30 cellular contexts compared by ENCODE assay signal in the genomic region with DNA sequence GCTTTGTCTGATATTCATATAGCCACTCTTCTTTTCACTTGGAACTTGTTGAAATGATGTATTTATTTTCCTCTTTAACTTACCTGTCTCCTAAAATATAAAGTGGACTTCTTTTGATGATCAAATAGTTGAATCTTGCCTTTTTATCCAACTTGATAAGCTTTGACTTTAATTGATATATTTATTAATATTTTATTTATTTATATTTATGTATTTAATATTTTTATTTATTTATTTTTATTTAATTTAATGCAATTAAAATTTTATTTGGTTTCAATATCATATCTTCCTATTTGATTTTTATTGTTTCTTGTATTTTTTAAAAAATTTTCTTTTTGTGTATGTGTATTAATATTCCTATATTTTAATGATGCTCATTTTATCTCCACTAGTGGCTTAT.
"Had no signal": no experiment of that assay in that cellular context is flagged by ENCODE, and none has a peak within 500 bp of the region (broad histone marks: within the 10 kb centered on the region; RNA-seq: fewer than 3 reads in every experiment).

No MANE protein-coding gene starts in this region.

- H3K4me1 Mint-ChIP-seq: activated CD4-positive, alpha-beta memory T cell treated with anti-CD3 and anti-CD28 coated beads, Interleukin-2, amount 10 ng/mL, durations not matched to agents 7 days and 5 days; activated CD4-positive, alpha-beta T cell treated with anti-CD3 and anti-CD28 coated beads for 36 hours; activated CD4-positive, alpha-beta T cell treated with anti-CD3 and anti-CD28 coated beads, Interleukin-2, amount 10 ng/mL, durations not matched to agents 24 days and 14 days; activated naive CD4-positive, alpha-beta T cell treated with anti-CD3 and anti-CD28 coated beads, Interleukin-2, amount 10 ng/mL, durations not matched to agents 7 days and 5 days; central memory CD8-positive, alpha-beta T cell had no signal

- H3K27me3 Mint-ChIP-seq: activated CD4-positive, alpha-beta memory T cell treated with anti-CD3 and anti-CD28 coated beads, Interleukin-2, amount 10 ng/mL, durations not matched to agents 7 days and 5 days; activated CD4-positive, alpha-beta T cell treated with anti-CD3 and anti-CD28 coated beads for 36 hours; activated CD4-positive, alpha-beta T cell treated with anti-CD3 and anti-CD28 coated beads, Interleukin-2, amount 10 ng/mL, durations not matched to agents 24 days and 14 days; activated naive CD4-positive, alpha-beta T cell treated with anti-CD3 and anti-CD28 coated beads, Interleukin-2, amount 10 ng/mL, durations not matched to agents 7 days and 5 days; activated naive CD8-positive, alpha-beta T cell; activated T-cell treated with anti-CD3 and anti-CD28 coated beads, Interleukin-2, amount 50 U/mL, for 24 hours; central memory CD8-positive, alpha-beta T cell; effector memory CD8-positive, alpha-beta T cell had no signal

- H3K4me3 Mint-ChIP-seq: activated CD4-positive, alpha-beta memory T cell treated with anti-CD3 and anti-CD28 coated beads, Interleukin-2, amount 10 ng/mL, durations not matched to agents 7 days and 5 days; activated CD4-positive, alpha-beta T cell treated with anti-CD3 and anti-CD28 coated beads for 36 hours; activated CD4-positive, alpha-beta T cell treated with anti-CD3 and anti-CD28 coated beads, Interleukin-2, amount 10 ng/mL, durations not matched to agents 24 days and 14 days; activated naive CD4-positive, alpha-beta T cell treated with anti-CD3 and anti-CD28 coated beads, Interleukin-2, amount 10 ng/mL, durations not matched to agents 7 days and 5 days; activated naive CD8-positive, alpha-beta T cell; activated T-cell treated with anti-CD3 and anti-CD28 coated beads, Interleukin-2, amount 50 U/mL, for 24 hours; activated T-cell treated with anti-CD3 and anti-CD28 coated beads, Interleukin-2, amount 50 U/mL, for 72 hours; central memory CD8-positive, alpha-beta T cell; effector memory CD8-positive, alpha-beta T cell had no signal

- H3K9me3 ChIP-seq: esophagus squamous epithelium had no signal

- DNase-seq: activated CD4-positive, alpha-beta memory T cell treated with anti-CD3 and anti-CD28 coated beads, Interleukin-2, amount 10 ng/mL, durations not matched to agents 7 days and 5 days; activated CD4-positive, alpha-beta T cell treated with anti-CD3 and anti-CD28 coated beads for 36 hours; activated CD4-positive, alpha-beta T cell treated with anti-CD3 and anti-CD28 coated beads, Interleukin-2, amount 10 ng/mL, durations not matched to agents 24 days and 14 days; activated CD4-positive, CD25-positive, alpha-beta regulatory T cell; activated CD4-positive, CD25-positive, alpha-beta regulatory T cell treated with anti-CD3 and anti-CD28 coated beads, Interleukin-2, amount 50 U/mL, for 72 hours; activated CD8-positive, alpha-beta memory T cell treated with anti-CD3 and anti-CD28 coated beads, Interleukin-2, amount 50 U/mL, for 48 hours; activated gamma-delta T cell; activated naive CD4-positive, alpha-beta T cell; activated naive CD4-positive, alpha-beta T cell treated with anti-CD3 and anti-CD28 coated beads, Interleukin-2, amount 10 ng/mL, durations not matched to agents 7 days and 5 days; activated T-cell treated with anti-CD3 and anti-CD28 coated beads for 4 hours; activated T-cell treated with anti-CD3 and anti-CD28 coated beads, Interleukin-2, amount 50 U/mL, for 24 hours; activated T-cell treated with anti-CD3 and anti-CD28 coated beads, Interleukin-2, amount 50 U/mL, for 72 hours; amniotic stem cell; anterior cingulate cortex; brain microvascular endothelial cell; cortex of kidney; dermis blood vessel endothelial cell; effector CD4-positive, alpha-beta T cell; effector memory CD8-positive, alpha-beta T cell; esophagus squamous epithelium; foreskin melanocyte; head of caudate nucleus; T-helper 2 cell; WERI-Rb-1 had no signal

- H3K27ac ChIP-seq: brain microvascular endothelial cell, epithelial cell of prostate, esophagus squamous epithelium, WERI-Rb-1 had no signal

- H3K27ac Mint-ChIP-seq: activated CD4-positive, alpha-beta memory T cell treated with anti-CD3 and anti-CD28 coated beads, Interleukin-2, amount 10 ng/mL, durations not matched to agents 7 days and 5 days; activated CD4-positive, alpha-beta T cell treated with anti-CD3 and anti-CD28 coated beads for 36 hours; activated CD4-positive, alpha-beta T cell treated with anti-CD3 and anti-CD28 coated beads, Interleukin-2, amount 10 ng/mL, durations not matched to agents 24 days and 14 days; activated naive CD4-positive, alpha-beta T cell treated with anti-CD3 and anti-CD28 coated beads, Interleukin-2, amount 10 ng/mL, durations not matched to agents 7 days and 5 days; activated naive CD8-positive, alpha-beta T cell; activated T-cell treated with anti-CD3 and anti-CD28 coated beads, Interleukin-2, amount 50 U/mL, for 24 hours; activated T-cell treated with anti-CD3 and anti-CD28 coated beads, Interleukin-2, amount 50 U/mL, for 72 hours; effector memory CD8-positive, alpha-beta T cell had no signal

- FAIRE-seq: astrocyte, bronchial epithelial cell, endothelial cell of umbilical vein had no signal

- H3K4me3 ChIP-seq: esophagus squamous epithelium had no signal

- H3K27me3 ChIP-seq: brain microvascular endothelial cell, esophagus squamous epithelium had no signal

- H3K36me3 Mint-ChIP-seq: activated naive CD4-positive, alpha-beta T cell treated with anti-CD3 and anti-CD28 coated beads, Interleukin-2, amount 10 ng/mL, durations not matched to agents 7 days and 5 days; activated naive CD8-positive, alpha-beta T cell had no signal

- ATAC-seq: activated CD4-positive, alpha-beta T cell treated with anti-CD3 and anti-CD28 coated beads for 36 hours; activated T-cell treated with anti-CD3 and anti-CD28 coated beads, Interleukin-2, amount 50 U/mL, for 72 hours; effector memory CD8-positive, alpha-beta T cell had no signal

- H3K36me3 ChIP-seq: brain microvascular endothelial cell, esophagus squamous epithelium, WERI-Rb-1 had no signal

- H3K4me1 ChIP-seq: esophagus squamous epithelium had no signal
